Comparison of ENCODE assay signal across 10 cellular contexts in the genomic region with DNA sequence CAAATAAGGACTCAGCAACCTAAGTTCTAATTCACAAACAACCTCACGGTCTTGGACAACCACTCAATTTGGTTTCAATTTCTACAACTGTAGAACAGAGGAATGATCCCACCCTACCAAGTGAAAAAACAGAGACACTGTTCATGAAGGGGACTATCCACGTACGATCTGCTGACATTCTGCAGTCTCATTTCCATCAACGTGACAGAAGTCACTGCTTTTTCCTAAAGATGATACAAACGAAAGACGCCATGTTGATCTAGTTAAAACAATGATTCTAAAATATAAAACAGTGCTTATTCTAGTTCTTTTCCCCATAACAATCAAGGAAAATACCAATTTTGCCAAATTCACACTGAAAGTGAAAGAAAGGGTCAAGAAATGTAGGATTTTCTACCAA. TPM values are rescaled to one million over a fixed set of nuclear protein-coding genes. Genes with fewer than 3 reads are reported as not detected.
DNase-seq lines count a peak whose midpoint lies in the region; ATAC-seq and TF ChIP-seq lines count a peak whose summit lies in the region.
"Had no signal": no experiment of that assay in that cellular context is flagged by ENCODE, and none has a peak within 500 bp of the region (broad histone marks: within the 10 kb centered on the region; RNA-seq: fewer than 3 reads in every experiment).

No MANE protein-coding gene starts in this region.

- H3K27ac ChIP-seq in GM23338 (ENCODE audit: low read depth), result peak overlapping the region; percentile 97
- H3K27ac ChIP-seq in SK-N-MC, result peak overlapping the region; percentile 52; the same call in 1 of the 2 replicates
- H3K27ac ChIP-seq in gastroesophageal sphincter, result peak overlapping the region; percentile 94 to 97 (median 96)
- H3K27ac ChIP-seq in smooth muscle cell (ENCODE audit: low read depth), result peak overlapping the region; percentile 97

- no peak overlapping the region; the same call in 2 of the 3 replicates for H3K4me3 Mint-ChIP-seq in GM23338

- no peak overlapping the region for H3K4me3 ChIP-seq in GM23338
- H3K4me3 ChIP-seq in SK-N-MC, result no peak overlapping the region
- H3K4me3 ChIP-seq in gastroesophageal sphincter, result no peak overlapping the region
- H3K4me3 ChIP-seq in smooth muscle cell, result no peak overlapping the region

- peaks cover 11% of the 10 kb centered on the region; the same call in 2 of the 3 replicates for H3K36me3 Mint-ChIP-seq in GM23338 (ENCODE audit: low read depth)

- H3K4me1 Mint-ChIP-seq in GM23338, result peaks cover 42% of the 10 kb centered on the region

- H3K9me2 ChIP-seq in GM23338 (ENCODE audit: insufficient read depth), result no peaks in the 10 kb centered on the region

- H3K4me2 ChIP-seq in GM23338, result no peak overlapping the region
- H3K4me2 ChIP-seq in smooth muscle cell, result no peak overlapping the region

- H3F3A ChIP-seq in GM23338 (replicated peaks; ENCODE audit: low read depth), result no peaks in the 10 kb centered on the region
- peaks cover 40% of the 10 kb centered on the region for H3F3A ChIP-seq in smooth muscle cell (ENCODE audit: low read depth)

- H3K27me3 Mint-ChIP-seq in GM23338 (ENCODE audit: insufficient read depth, low read depth, poor library complexity), result peaks cover 2% of the 10 kb centered on the region

- H3K9me3 ChIP-seq in SK-N-MC (ENCODE audit: low read depth, low read length) (no peaks in the 10 kb centered on the region), gastroesophageal sphincter (no peaks in the 10 kb centered on the region), smooth muscle cell (replicated peaks; ENCODE audit: low read depth) (no peaks in the 10 kb centered on the region)

- H3K79me2 ChIP-seq in GM23338 (replicated peaks; ENCODE audit: insufficient read depth), result peaks cover 79% of the 10 kb centered on the region
- H3K79me2 ChIP-seq in smooth muscle cell (ENCODE audit: low read depth), result peaks cover 54% of the 10 kb centered on the region

- H3K9me3 Mint-ChIP-seq in GM23338, result no peaks in the 10 kb centered on the region

- TF ChIP-seq CTCF in GM23338 (conservative IDR thresholded peaks at IDR 0.05; ENCODE audit: low read depth in 2 of 2) (no peak), gastroesophageal sphincter (IDR thresholded peaks at IDR 0.05) (no peak), smooth muscle cell (IDR thresholded peaks at IDR 0.05; ENCODE audit: borderline replicate concordance, insufficient read depth, poor library complexity, severe bottlenecking) (no peak)

- H3K4me1 ChIP-seq in GM23338 (ENCODE audit: insufficient read depth) (peaks cover 13% of the 10 kb centered on the region), gastroesophageal sphincter (peaks cover 42 to 98% (median 55%) of the 10 kb centered on the region in 3 donors), smooth muscle cell (ENCODE audit: low read depth) (peaks cover 45% of the 10 kb centered on the region)

- no peak overlapping the region for H2AFZ ChIP-seq in GM23338
- no peak overlapping the region for H2AFZ ChIP-seq in smooth muscle cell (ENCODE audit: low read depth)

- no peak overlapping the region for H3K9ac ChIP-seq in SK-N-MC (ENCODE audit: insufficient read length)
- no peak overlapping the region for H3K9ac ChIP-seq in smooth muscle cell (ENCODE audit: low read depth)

- H3K27ac Mint-ChIP-seq in GM23338, result peak overlapping the region; percentile 82

- 61 to 70% methylated on average over 6 of the region's 6 CpGs for WGBS in gastroesophageal sphincter (ENCODE audit: low coverage in 1 of 2), 2 donors
- WGBS in smooth muscle cell (ENCODE audit: low lambda C conversion rate), result 85% methylated on average over 6 of the region's 6 CpGs

- H3K27me3 ChIP-seq in GM23338 (ENCODE audit: insufficient read depth) (no peaks in the 10 kb centered on the region), gastroesophageal sphincter (no peaks in the 10 kb centered on the region), smooth muscle cell (ENCODE audit: low read depth) (no peaks in the 10 kb centered on the region)

- ATAC-seq in GM23338 (no peak), gastroesophageal sphincter (no peak), GM19328 (IDR thresholded peaks at IDR 0.05; ENCODE audit: unreplicated experiment) (no peak), HG02970 (IDR thresholded peaks at IDR 0.05; ENCODE audit: low FRiP score, unreplicated experiment) (no peak)

- TF ChIP-seq POLR2A in gastroesophageal sphincter (IDR thresholded peaks at IDR 0.05), result no peak

- H3K36me3 ChIP-seq in GM23338 (ENCODE audit: insufficient read depth) (no peaks in the 10 kb centered on the region), SK-N-MC (ENCODE audit: insufficient read depth, low read length) (peaks cover 31% of the 10 kb centered on the region), gastroesophageal sphincter (peaks cover 0 to 3% of the 10 kb centered on the region in 2 donors), smooth muscle cell (ENCODE audit: low read depth) (no peaks in the 10 kb centered on the region)

- TF ChIP-seq EP300 in gastroesophageal sphincter (IDR thresholded peaks at IDR 0.05), result no peak

- H4K20me1 ChIP-seq in GM23338 (replicated peaks; ENCODE audit: insufficient read depth) (no peaks in the 10 kb centered on the region; the same call in 1 of the 2 replicates), smooth muscle cell (ENCODE audit: low read depth) (peaks cover 10% of the 10 kb centered on the region)

- no peak for DNase-seq in GM23338 (ENCODE audit: low spot score)
- DNase-seq in SK-N-MC (ENCODE audit: low read depth, low spot score), result no peak
- no peak for DNase-seq in smooth muscle cell (lab: John Stamatoyannopoulos, UW; ENCODE audit: unreplicated experiment)
- no peak for DNase-seq in DMS153 treated with DMSO at 0.1 percent for 48 hours (lab: John Stamatoyannopoulos, UW; ENCODE audit: unreplicated experiment)
- DNase-seq in stimulated activated CD4-positive, alpha-beta T cell treated with anti-CD3 and anti-CD28 coated beads, Interleukin-12 subunit alpha, Interleukin-12 subunit beta, amount 100 ng/mL, for 4 hours, result no peak
- DNase-seq: HCEC 1CT, NCI-H1092 treated with DMSO at 0.1 percent for 48 hours had no signal

TF ChIP-seq in GM23338, 12 proteins besides CTCF, POLR2A, EP300 and RAD21 (continues in another document):
- TF ChIP-seq, protein P1, sequence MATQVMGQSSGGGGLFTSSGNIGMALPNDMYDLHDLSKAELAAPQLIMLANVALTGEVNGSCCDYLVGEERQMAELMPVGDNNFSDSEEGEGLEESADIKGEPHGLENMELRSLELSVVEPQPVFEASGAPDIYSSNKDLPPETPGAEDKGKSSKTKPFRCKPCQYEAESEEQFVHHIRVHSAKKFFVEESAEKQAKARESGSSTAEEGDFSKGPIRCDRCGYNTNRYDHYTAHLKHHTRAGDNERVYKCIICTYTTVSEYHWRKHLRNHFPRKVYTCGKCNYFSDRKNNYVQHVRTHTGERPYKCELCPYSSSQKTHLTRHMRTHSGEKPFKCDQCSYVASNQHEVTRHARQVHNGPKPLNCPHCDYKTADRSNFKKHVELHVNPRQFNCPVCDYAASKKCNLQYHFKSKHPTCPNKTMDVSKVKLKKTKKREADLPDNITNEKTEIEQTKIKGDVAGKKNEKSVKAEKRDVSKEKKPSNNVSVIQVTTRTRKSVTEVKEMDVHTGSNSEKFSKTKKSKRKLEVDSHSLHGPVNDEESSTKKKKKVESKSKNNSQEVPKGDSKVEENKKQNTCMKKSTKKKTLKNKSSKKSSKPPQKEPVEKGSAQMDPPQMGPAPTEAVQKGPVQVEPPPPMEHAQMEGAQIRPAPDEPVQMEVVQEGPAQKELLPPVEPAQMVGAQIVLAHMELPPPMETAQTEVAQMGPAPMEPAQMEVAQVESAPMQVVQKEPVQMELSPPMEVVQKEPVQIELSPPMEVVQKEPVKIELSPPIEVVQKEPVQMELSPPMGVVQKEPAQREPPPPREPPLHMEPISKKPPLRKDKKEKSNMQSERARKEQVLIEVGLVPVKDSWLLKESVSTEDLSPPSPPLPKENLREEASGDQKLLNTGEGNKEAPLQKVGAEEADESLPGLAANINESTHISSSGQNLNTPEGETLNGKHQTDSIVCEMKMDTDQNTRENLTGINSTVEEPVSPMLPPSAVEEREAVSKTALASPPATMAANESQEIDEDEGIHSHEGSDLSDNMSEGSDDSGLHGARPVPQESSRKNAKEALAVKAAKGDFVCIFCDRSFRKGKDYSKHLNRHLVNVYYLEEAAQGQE (IDR thresholded peaks at IDR 0.05; ENCODE audit: unreplicated experiment), result no peak
- TF ChIP-seq EZH2 (IDR thresholded peaks at IDR 0.05; ENCODE audit: low read depth, unreplicated experiment) (no peak), JUNB (IDR thresholded peaks at IDR 0.05; ENCODE audit: unreplicated experiment) (no peak), ZNF331 (CRISPR knock-in tag; IDR thresholded peaks at IDR 0.05; ENCODE audit: low read depth) (no peak), ZNF114 (CRISPR knock-in tag; IDR thresholded peaks at IDR 0.05) (no peak), STAT1 (IDR thresholded peaks at IDR 0.05; ENCODE audit: unreplicated experiment) (no peak), NANOG (IDR thresholded peaks at IDR 0.05; ENCODE audit: borderline replicate concordance) (no peak)
- TF ChIP-seq, protein P2, sequence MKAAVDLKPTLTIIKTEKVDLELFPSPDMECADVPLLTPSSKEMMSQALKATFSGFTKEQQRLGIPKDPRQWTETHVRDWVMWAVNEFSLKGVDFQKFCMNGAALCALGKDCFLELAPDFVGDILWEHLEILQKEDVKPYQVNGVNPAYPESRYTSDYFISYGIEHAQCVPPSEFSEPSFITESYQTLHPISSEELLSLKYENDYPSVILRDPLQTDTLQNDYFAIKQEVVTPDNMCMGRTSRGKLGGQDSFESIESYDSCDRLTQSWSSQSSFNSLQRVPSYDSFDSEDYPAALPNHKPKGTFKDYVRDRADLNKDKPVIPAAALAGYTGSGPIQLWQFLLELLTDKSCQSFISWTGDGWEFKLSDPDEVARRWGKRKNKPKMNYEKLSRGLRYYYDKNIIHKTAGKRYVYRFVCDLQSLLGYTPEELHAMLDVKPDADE (IDR thresholded peaks at IDR 0.05), result no peak

RNA-seq across cellular contexts. Expression of a gene that starts 38.1 kb away (rescaled TPM):
- 78.2 and 89.5 TPM in 2 replicates for total RNA-seq in GM23338 (2014; rRNA removed; shearing (Covaris generic))
- 53.3 and 59.2 TPM in 2 replicates for polyA plus RNA-seq in GM23338 (2016; fragmentation: Nextera tagmentation; extraction: Ambion mirVana)
- total RNA-seq in gastroesophageal sphincter, result 100 to 1,000 TPM; 277 to 473 (median 342) TPM
- 136 and 145 TPM in 2 replicates for total RNA-seq in smooth muscle cell
- polyA plus RNA-seq in smooth muscle cell, result 96.7 and 107 TPM in 2 replicates

RNA-seq across cellular contexts. Expression of a gene that starts 59.5 kb away (rescaled TPM):
- 0.56 TPM in 1 of 2 replicates, not detected in the other for total RNA-seq in GM23338 (2014; rRNA removed; shearing (Covaris generic))
- 0.16 TPM in 1 of 2 replicates, not detected in the other for polyA plus RNA-seq in GM23338 (2016; fragmentation: Nextera tagmentation; extraction: Ambion mirVana)
- total RNA-seq in gastroesophageal sphincter, result 10 to 100 TPM in 1 of 4 donors, 1 to 10 TPM in 3; 3.6 to 12.4 (median 5.5) TPM
- total RNA-seq in smooth muscle cell, result 1.3 and 2.0 TPM in 2 replicates
- 0.09 and 1.6 TPM in 2 replicates for polyA plus RNA-seq in smooth muscle cell
